ENCODE assay signal across 14 cellular contexts in the genomic region with DNA sequence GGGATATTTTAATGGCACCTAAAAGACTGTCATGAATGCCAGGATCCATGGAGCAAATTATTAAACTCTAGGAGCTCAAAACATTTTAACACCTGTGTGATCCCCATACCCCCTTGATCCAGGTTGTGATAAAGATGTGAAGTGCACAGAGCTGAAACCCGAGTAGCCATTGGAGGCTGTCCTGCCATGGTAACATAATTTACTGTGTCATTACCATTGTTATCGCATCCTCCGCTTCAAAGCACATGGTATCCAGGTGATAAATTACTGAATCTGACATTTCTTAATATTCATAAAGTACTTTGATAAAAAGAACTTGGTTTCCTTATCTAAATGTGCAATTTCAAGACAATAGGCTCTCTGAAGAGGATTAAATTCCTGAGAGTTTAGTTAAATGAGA.
"Had no signal": no experiment of that assay in that cellular context is flagged by ENCODE, and none has a peak within 500 bp of the region (broad histone marks: within the 10 kb centered on the region; RNA-seq: fewer than 3 reads in every experiment).

No MANE protein-coding gene starts in this region.

- H3K4me3 Mint-ChIP-seq: activated B cell treated with CpG ODN at 0.5 μM for 24 hours; activated CD4-positive, alpha-beta T cell treated with anti-CD3 and anti-CD28 coated beads, Interleukin-2, amount 10 ng/mL, durations not matched to agents 24 days and 14 days; activated naive CD4-positive, alpha-beta T cell treated with anti-CD3 and anti-CD28 coated beads, Interleukin-2, amount 10 ng/mL, durations not matched to agents 7 days and 5 days; activated T-helper 17 cell treated with anti-CD3 and anti-CD28 coated beads, Interleukin-2, amount 50 U/mL, for 72 hours; neural crest cell had no signal

- FAIRE-seq: frontal cortex, keratinocyte had no signal

- ATAC-seq: activated T-helper 17 cell treated with anti-CD3 and anti-CD28 coated beads, Interleukin-2, amount 50 U/mL, for 72 hours; heart left ventricle; stimulated activated naive CD8-positive, alpha-beta T cell treated with anti-CD3 and anti-CD28 coated beads, Interleukin-15, Interleukin-2, amounts not matched to agents 100 U/mL and 50 U/mL, for 24 hours; upper lobe of right lung had no signal

- H3K27me3 Mint-ChIP-seq: activated B cell treated with CpG ODN at 0.5 μM for 24 hours; activated CD4-positive, alpha-beta T cell treated with anti-CD3 and anti-CD28 coated beads, Interleukin-2, amount 10 ng/mL, durations not matched to agents 24 days and 14 days; activated naive CD4-positive, alpha-beta T cell treated with anti-CD3 and anti-CD28 coated beads, Interleukin-2, amount 10 ng/mL, durations not matched to agents 7 days and 5 days; activated T-helper 17 cell treated with anti-CD3 and anti-CD28 coated beads, Interleukin-2, amount 50 U/mL, for 72 hours had no signal

- DNase-seq: activated B cell treated with CpG ODN at 0.5 μM for 24 hours; activated CD4-positive, alpha-beta T cell treated with anti-CD3 and anti-CD28 coated beads, Interleukin-2, amount 10 ng/mL, durations not matched to agents 24 days and 14 days; activated naive CD4-positive, alpha-beta T cell treated with anti-CD3 and anti-CD28 coated beads, Interleukin-2, amount 10 ng/mL, durations not matched to agents 7 days and 5 days; caudate nucleus; effector memory CD4-positive, alpha-beta T cell; heart left ventricle; ovary; stimulated activated CD4-positive, alpha-beta T cell treated with anti-CD3 and anti-CD28 coated beads, Interleukin-2, amount 100 ng/mL, for 48 hours; stimulated activated naive CD8-positive, alpha-beta T cell treated with anti-CD3 and anti-CD28 coated beads, Interleukin-15, Interleukin-2, amounts not matched to agents 100 U/mL and 50 U/mL, for 24 hours; upper lobe of right lung had no signal

- H3K27ac Mint-ChIP-seq: activated B cell treated with CpG ODN at 0.5 μM for 24 hours; activated CD4-positive, alpha-beta T cell treated with anti-CD3 and anti-CD28 coated beads, Interleukin-2, amount 10 ng/mL, durations not matched to agents 24 days and 14 days; activated naive CD4-positive, alpha-beta T cell treated with anti-CD3 and anti-CD28 coated beads, Interleukin-2, amount 10 ng/mL, durations not matched to agents 7 days and 5 days; activated T-helper 17 cell treated with anti-CD3 and anti-CD28 coated beads, Interleukin-2, amount 50 U/mL, for 72 hours had no signal

- H3K4me1 Mint-ChIP-seq: activated B cell treated with CpG ODN at 0.5 μM for 24 hours; activated CD4-positive, alpha-beta T cell treated with anti-CD3 and anti-CD28 coated beads, Interleukin-2, amount 10 ng/mL, durations not matched to agents 24 days and 14 days; activated naive CD4-positive, alpha-beta T cell treated with anti-CD3 and anti-CD28 coated beads, Interleukin-2, amount 10 ng/mL, durations not matched to agents 7 days and 5 days; activated T-helper 17 cell treated with anti-CD3 and anti-CD28 coated beads, Interleukin-2, amount 50 U/mL, for 72 hours; neural crest cell had no signal

- H3K9me3 Mint-ChIP-seq: activated CD4-positive, alpha-beta T cell treated with anti-CD3 and anti-CD28 coated beads, Interleukin-2, amount 10 ng/mL, durations not matched to agents 24 days and 14 days; activated naive CD4-positive, alpha-beta T cell treated with anti-CD3 and anti-CD28 coated beads, Interleukin-2, amount 10 ng/mL, durations not matched to agents 7 days and 5 days had no signal

- H3K36me3 Mint-ChIP-seq: activated naive CD4-positive, alpha-beta T cell treated with anti-CD3 and anti-CD28 coated beads, Interleukin-2, amount 10 ng/mL, durations not matched to agents 7 days and 5 days had no signal
